ENCODE assay signal across 8 cellular contexts in the genomic region with DNA sequence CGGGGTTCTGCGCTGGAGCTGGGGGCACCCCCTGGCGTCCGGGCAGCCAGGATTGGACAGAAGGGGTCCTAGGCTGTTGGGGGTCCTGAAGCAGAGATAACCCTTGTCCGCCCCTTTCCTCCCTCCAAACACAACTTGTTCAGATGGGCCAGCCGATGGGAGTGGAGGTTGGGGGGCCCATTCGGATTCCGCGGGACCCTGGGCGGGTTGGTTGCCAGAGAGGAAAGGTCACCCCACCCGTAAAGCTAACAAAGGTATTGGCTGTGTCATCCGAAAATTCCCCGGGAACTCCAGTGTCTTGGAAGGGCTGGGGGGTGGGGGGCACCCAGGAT. TPM values are rescaled to one million over a fixed set of nuclear protein-coding genes. Genes with fewer than 3 reads are reported as not detected.
A peak's percentile ranks its signal among the peaks of the same experiment; 100 is the strongest.
DNase-seq lines count a peak whose midpoint lies in the region; ATAC-seq lines count a peak whose summit lies in the region.

No MANE protein-coding gene starts in this region.

- peaks cover 65% of the 10 kb centered on the region for H3K27me3 Mint-ChIP-seq in activated CD4-positive, alpha-beta T cell treated with anti-CD3 and anti-CD28 coated beads, Interleukin-2, amount 10 ng/mL, durations not matched to agents 7 days and 5 days
- H3K27me3 Mint-ChIP-seq in activated T-helper 1 cell treated with anti-CD3 and anti-CD28 coated beads, Interleukin-12 subunit alpha, Interleukin-12 subunit beta, Interleukin-2, Interleukin-4 antibody, amounts not matched to agents 30 ng/mL and 10 ng/mL and 1 ng/mL, durations not matched to agents 14 hours and 24 hours and 36 hours (ENCODE audit: insufficient read depth): peaks cover 71% of the 10 kb centered on the region

- DNase-seq in activated CD4-positive, alpha-beta T cell treated with anti-CD3 and anti-CD28 coated beads, Interleukin-2, amount 10 ng/mL, durations not matched to agents 7 days and 5 days: no peak
- no peak for DNase-seq in activated CD4-positive, alpha-beta T cell treated with anti-CD3 and anti-CD28 coated beads for 1 hour
- DNase-seq in activated T-helper 1 cell treated with anti-CD3 and anti-CD28 coated beads, Interleukin-12 subunit alpha, Interleukin-12 subunit beta, Interleukin-2, Interleukin-4 antibody, amounts not matched to agents 30 ng/mL and 10 ng/mL and 1 ng/mL, durations not matched to agents 14 hours and 24 hours and 36 hours (ENCODE audit: low spot score): no peak
- DNase-seq in substantia nigra (lab: John Stamatoyannopoulos, UW) (no peak), KG1 (lab: John Stamatoyannopoulos, UW) (no peak)
- no peak for DNase-seq in activated effector memory CD4-positive, alpha-beta T cell treated with Interleukin-2 at 50 U/mL for 16 hours

- intact Hi-C loops in activated T-helper 1 cell treated with anti-CD3 and anti-CD28 coated beads, Interleukin-12 subunit alpha, Interleukin-12 subunit beta, Interleukin-2, Interleukin-4 antibody, amounts not matched to agents 30 ng/mL and 10 ng/mL and 1 ng/mL, durations not matched to agents 14 hours and 24 hours and 36 hours (cut with micrococcal nuclease): loop anchor here (5.0 to 10.0 kb wide), 3 partner anchors 410 to 1972 kb away; partner anchors contain the start of genes ACAD10, BRAP, IFT81 and UNG

- POLR2A ChIA-PET in activated CD4-positive, alpha-beta T cell treated with anti-CD3 and anti-CD28 coated beads, Interleukin-2, amount 10 ng/mL, durations not matched to agents 7 days and 5 days (lab: Charles Lee): no interaction called here

- H3K36me3 Mint-ChIP-seq in activated CD4-positive, alpha-beta T cell treated with anti-CD3 and anti-CD28 coated beads, Interleukin-2, amount 10 ng/mL, durations not matched to agents 7 days and 5 days (ENCODE audit: low read depth): no peaks in the 10 kb centered on the region
- H3K36me3 Mint-ChIP-seq in activated T-helper 1 cell treated with anti-CD3 and anti-CD28 coated beads, Interleukin-12 subunit alpha, Interleukin-12 subunit beta, Interleukin-2, Interleukin-4 antibody, amounts not matched to agents 30 ng/mL and 10 ng/mL and 1 ng/mL, durations not matched to agents 14 hours and 24 hours and 36 hours (ENCODE audit: low read depth): no peaks in the 10 kb centered on the region

- H3K27ac ChIP-seq in layer of hippocampus (ENCODE audit: low read depth, low read length) (peak overlapping the region; percentile 86), substantia nigra (ENCODE audit: low read depth, low read length, poor library complexity, severe bottlenecking) (peak overlapping the region; percentile 88)

- no peak overlapping the region for H3K27ac Mint-ChIP-seq in activated CD4-positive, alpha-beta T cell treated with anti-CD3 and anti-CD28 coated beads, Interleukin-2, amount 10 ng/mL, durations not matched to agents 7 days and 5 days
- no peak overlapping the region for H3K27ac Mint-ChIP-seq in activated T-helper 1 cell treated with anti-CD3 and anti-CD28 coated beads, Interleukin-12 subunit alpha, Interleukin-12 subunit beta, Interleukin-2, Interleukin-4 antibody, amounts not matched to agents 30 ng/mL and 10 ng/mL and 1 ng/mL, durations not matched to agents 14 hours and 24 hours and 36 hours

- peaks cover 7% of the 10 kb centered on the region for H3K4me1 Mint-ChIP-seq in activated CD4-positive, alpha-beta T cell treated with anti-CD3 and anti-CD28 coated beads, Interleukin-2, amount 10 ng/mL, durations not matched to agents 7 days and 5 days
- no peaks in the 10 kb centered on the region for H3K4me1 Mint-ChIP-seq in activated T-helper 1 cell treated with anti-CD3 and anti-CD28 coated beads, Interleukin-12 subunit alpha, Interleukin-12 subunit beta, Interleukin-2, Interleukin-4 antibody, amounts not matched to agents 30 ng/mL and 10 ng/mL and 1 ng/mL, durations not matched to agents 14 hours and 24 hours and 36 hours (ENCODE audit: low read depth)

- peak overlapping the region; percentile 49 for H3K4me3 Mint-ChIP-seq in activated CD4-positive, alpha-beta T cell treated with anti-CD3 and anti-CD28 coated beads, Interleukin-2, amount 10 ng/mL, durations not matched to agents 7 days and 5 days
- H3K4me3 Mint-ChIP-seq in activated T-helper 1 cell treated with anti-CD3 and anti-CD28 coated beads, Interleukin-12 subunit alpha, Interleukin-12 subunit beta, Interleukin-2, Interleukin-4 antibody, amounts not matched to agents 30 ng/mL and 10 ng/mL and 1 ng/mL, durations not matched to agents 14 hours and 24 hours and 36 hours: peak overlapping the region; percentile 42

- no peaks in the 10 kb centered on the region for H3K9me3 Mint-ChIP-seq in activated CD4-positive, alpha-beta T cell treated with anti-CD3 and anti-CD28 coated beads, Interleukin-2, amount 10 ng/mL, durations not matched to agents 7 days and 5 days
- no peaks in the 10 kb centered on the region for H3K9me3 Mint-ChIP-seq in activated T-helper 1 cell treated with anti-CD3 and anti-CD28 coated beads, Interleukin-12 subunit alpha, Interleukin-12 subunit beta, Interleukin-2, Interleukin-4 antibody, amounts not matched to agents 30 ng/mL and 10 ng/mL and 1 ng/mL, durations not matched to agents 14 hours and 24 hours and 36 hours

- peaks cover 3% of the 10 kb centered on the region for H3K27me3 ChIP-seq in layer of hippocampus (ENCODE audit: control insufficient read depth, insufficient read depth, low read length)

- CTCF ChIA-PET in activated CD4-positive, alpha-beta T cell treated with anti-CD3 and anti-CD28 coated beads, Interleukin-2, amount 10 ng/mL, durations not matched to agents 7 days and 5 days (lab: Charles Lee): interaction anchor here (0.6 to 1.3 kb wide), 5 partner anchors 9 to 928 kb away, joined by 3 to 4 read pairs (median 3); no protein-coding TSS in a partner anchor

- ATAC-seq in GM21390 (IDR thresholded peaks at IDR 0.05; ENCODE audit: unreplicated experiment): no peak

RNA-seq across cellular contexts. Expression of gene FAM222A, which starts 1.3 kb away (rescaled TPM):
- under 1 TPM; 0.52 to 0.73 TPM for total RNA-seq in activated CD4-positive, alpha-beta T cell treated with anti-CD3 and anti-CD28 coated beads, Interleukin-2, amount 10 ng/mL, durations not matched to agents 7 days and 5 days
- total RNA-seq in activated T-helper 1 cell treated with anti-CD3 and anti-CD28 coated beads, Interleukin-12 subunit alpha, Interleukin-12 subunit beta, Interleukin-2, Interleukin-4 antibody, amounts not matched to agents 30 ng/mL and 10 ng/mL and 1 ng/mL, durations not matched to agents 14 hours and 24 hours and 36 hours: 2.4 TPM in 2 replicates
